ENCODE assay signal across 26 cellular contexts in the genomic region with DNA sequence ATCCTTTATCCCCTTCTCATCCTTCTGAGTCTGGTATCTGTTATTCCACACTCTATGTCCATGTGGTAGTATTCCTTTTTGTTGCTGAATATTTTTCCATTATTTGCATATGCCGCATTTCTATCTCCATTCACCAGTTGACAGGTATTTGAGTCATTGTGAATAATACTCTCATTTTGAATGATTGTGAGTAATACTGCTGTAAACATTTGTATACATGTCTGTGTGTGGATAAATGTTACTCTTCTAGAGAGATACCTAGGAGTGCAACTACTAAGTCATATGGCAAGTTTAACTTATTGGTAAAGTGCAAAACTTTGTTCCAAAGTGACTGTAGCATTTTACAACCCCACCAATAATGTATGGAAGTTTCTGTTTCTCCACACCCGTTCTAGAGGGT. TPM values are rescaled to one million over a fixed set of nuclear protein-coding genes. Genes with fewer than 3 reads are reported as not detected.
DNase-seq lines count a peak whose midpoint lies in the region; FAIRE-seq and TF ChIP-seq lines count a peak whose summit lies in the region.
"Had no signal": no experiment of that assay in that cellular context is flagged by ENCODE, and none has a peak within 500 bp of the region (broad histone marks: within the 10 kb centered on the region; RNA-seq: fewer than 3 reads in every experiment).

No MANE protein-coding gene starts in this region.

- H3K4me3 ChIP-seq in mammary epithelial cell (replicated peaks in 1 of 3; ENCODE audit: insufficient read depth in 1 of 3, low read depth in 2 of 3, low read length in 3 of 3) (no peak overlapping the region), uterus (no peak overlapping the region)

- BruUV-seq in mammary epithelial cell (replicated peaks; lab: Mats Ljungman, UMichigan), result no TSS peak

- H2AFZ ChIP-seq in mammary epithelial cell (ENCODE audit: low read depth, low read length), result no peak overlapping the region

- in situ Hi-C loops in mammary epithelial cell (cut with MboI; ENCODE audit: low sequenced_read_pairs in 2 of 2), result no loop called here

- H3K36me3 ChIP-seq in mammary epithelial cell (ENCODE audit: insufficient read depth, low read length) (no peaks in the 10 kb centered on the region), uterus (no peaks in the 10 kb centered on the region)
- H3K36me3 ChIP-seq: upper lobe of left lung had no signal

- no peak for FAIRE-seq in urothelium cell line (lab: Jason Lieb, UNC)
- FAIRE-seq: H1 had no signal

- no peaks in the 10 kb centered on the region for H3K9me3 ChIP-seq in mammary epithelial cell (replicated peaks; ENCODE audit: insufficient read depth, low read length)
- peaks cover 0 to 8% of the 10 kb centered on the region in 2 donors for H3K9me3 ChIP-seq in uterus

- H3K9ac ChIP-seq in mammary epithelial cell (ENCODE audit: insufficient read depth, low read length), result no peak overlapping the region

- peaks cover 98% of the 10 kb centered on the region for H3K79me2 ChIP-seq in mammary epithelial cell (ENCODE audit: insufficient read depth, low read length)

- CTCF ChIA-PET in mammary epithelial cell (lab: Charles Lee; ENCODE audit: low non-redundant PET), result no interaction called here

- DNase-seq in activated CD4-positive, alpha-beta T cell treated with anti-CD3 and anti-CD28 coated beads, Interleukin-2, amount 10 ng/mL, durations not matched to agents 24 days and 14 days, result no peak
- no peak for DNase-seq in activated CD4-positive, alpha-beta T cell treated with anti-CD3 and anti-CD28 coated beads for 1 hour
- DNase-seq in ELR (ENCODE audit: low read depth), result peak; percentile 77
- peak; percentile 48 for DNase-seq in M059J (ENCODE audit: low read depth)
- peak; percentile 54 for DNase-seq in mammary epithelial cell
- no peak for DNase-seq in NCI-H2196 (lab: John Stamatoyannopoulos, UW; ENCODE audit: unreplicated experiment)
- no peak for DNase-seq in uterus
- DNase-seq in urothelium cell line (ENCODE audit: low spot score), result no peak
- DNase-seq: activated CD4-positive, alpha-beta T cell treated with anti-CD3 and anti-CD28 coated beads, Interleukin-2, amount 50 U/mL, for 48 hours; AML-193; CD8-positive, alpha-beta T cell; foreskin fibroblast; GDM1; heart right ventricle; Karpas-422; left cardiac atrium; mesendoderm; NCI-H1092; NCI-H2029; NCI-H226; NCI-H748 treated with DMSO at 0.1 percent for 48 hours; occipital lobe; upper lobe of left lung had no signal

- WGBS in mammary epithelial cell (ENCODE audit: low coverage, missing lambda C conversion rate), result 71% methylated on average over 2 of the region's 2 CpGs

- no peak overlapping the region for H3K27ac ChIP-seq in mammary epithelial cell (ENCODE audit: insufficient read depth, low read depth, low read length)
- H3K27ac ChIP-seq in uterus, result no peak overlapping the region
- H3K27ac ChIP-seq: heart right ventricle, upper lobe of left lung, VCaP had no signal

- H3K36me3 Mint-ChIP-seq in activated CD4-positive, alpha-beta T cell treated with anti-CD3 and anti-CD28 coated beads, Interleukin-2, amount 10 ng/mL, durations not matched to agents 24 days and 14 days (ENCODE audit: low read depth), result peaks cover 43% of the 10 kb centered on the region

- TF ChIP-seq CTCF in mammary epithelial cell (conservative IDR thresholded peaks at IDR 0.05 in 1 of 2, IDR thresholded peaks at IDR 0.05 in 1 of 2; ENCODE audit: extremely low read depth in 1 of 2, insufficient read depth in 1 of 2, low read depth in 1 of 2, low read length in 2 of 2) (no peak), uterus (IDR thresholded peaks at IDR 0.05) (no peak)

- H3K27me3 ChIP-seq in mammary epithelial cell (ENCODE audit: insufficient read depth, low read length) (no peaks in the 10 kb centered on the region), uterus (no peaks in the 10 kb centered on the region)
- H3K27me3 ChIP-seq: heart right ventricle, upper lobe of left lung had no signal

- H3K4me2 ChIP-seq in mammary epithelial cell (ENCODE audit: insufficient read depth, low read depth, low read length), result peak overlapping the region; percentile 39

- TF ChIP-seq POLR2A in uterus (IDR thresholded peaks at IDR 0.05), result no peak

- intact Hi-C loops in activated CD4-positive, alpha-beta T cell treated with anti-CD3 and anti-CD28 coated beads, Interleukin-2, amount 10 ng/mL, durations not matched to agents 24 days and 14 days (cut with micrococcal nuclease), result loop anchor here (1.0 to 10.0 kb wide), 2 partner anchors 16 to 50 kb away; no protein-coding TSS in a partner anchor
- intact Hi-C loops in mammary epithelial cell (cut with micrococcal nuclease) (no loop called here), uterus (cut with DNase I; ENCODE audit: low total_unique reads) (no loop called here)

- peak overlapping the region; percentile 52 for H3K27ac Mint-ChIP-seq in activated CD4-positive, alpha-beta T cell treated with anti-CD3 and anti-CD28 coated beads, Interleukin-2, amount 10 ng/mL, durations not matched to agents 24 days and 14 days
- H3K27ac Mint-ChIP-seq: brain; CD8-positive, alpha-beta T cell had no signal

- dilution Hi-C loops in mammary epithelial cell (cut with HindIII; ENCODE audit: low sequenced_read_pairs), result no loop called here

- H3K4me3 Mint-ChIP-seq in activated CD4-positive, alpha-beta T cell treated with anti-CD3 and anti-CD28 coated beads, Interleukin-2, amount 10 ng/mL, durations not matched to agents 24 days and 14 days, result no peak overlapping the region
- H3K4me3 Mint-ChIP-seq: brain; CD8-positive, alpha-beta T cell had no signal

- peaks cover 29% of the 10 kb centered on the region for H3K9me3 Mint-ChIP-seq in activated CD4-positive, alpha-beta T cell treated with anti-CD3 and anti-CD28 coated beads, Interleukin-2, amount 10 ng/mL, durations not matched to agents 24 days and 14 days

- peaks cover 2% of the 10 kb centered on the region for H4K20me1 ChIP-seq in mammary epithelial cell (ENCODE audit: insufficient read depth, low read length)

- no peaks in the 10 kb centered on the region for H3K27me3 Mint-ChIP-seq in activated CD4-positive, alpha-beta T cell treated with anti-CD3 and anti-CD28 coated beads, Interleukin-2, amount 10 ng/mL, durations not matched to agents 24 days and 14 days
- H3K27me3 Mint-ChIP-seq: brain had no signal

- H3K4me1 ChIP-seq in mammary epithelial cell (ENCODE audit: insufficient read depth, low read length) (no peaks in the 10 kb centered on the region), uterus (no peaks in the 10 kb centered on the region)

- peaks cover 16% of the 10 kb centered on the region for H3K4me1 Mint-ChIP-seq in activated CD4-positive, alpha-beta T cell treated with anti-CD3 and anti-CD28 coated beads, Interleukin-2, amount 10 ng/mL, durations not matched to agents 24 days and 14 days
- H3K4me1 Mint-ChIP-seq: brain had no signal

RNA-seq across cellular contexts. Expression of gene RIC1, which starts 15.6 kb away (rescaled TPM):
- 20.2 and 20.4 TPM in 2 replicates for total RNA-seq in activated CD4-positive, alpha-beta T cell treated with anti-CD3 and anti-CD28 coated beads, Interleukin-2, amount 10 ng/mL, durations not matched to agents 24 days and 14 days
- total RNA-seq in M059J (2014; rRNA removed; shearing (Covaris generic)), result 27.0 and 33.4 TPM in 2 replicates
- total RNA-seq in mammary epithelial cell (10 to 100 TPM; 23.0 to 46.3 TPM), uterus (100 to 1,000 TPM in 1 of 4 donors, 10 to 100 TPM in 3; 24.1 to 106 (median 52.5) TPM)
- polyA plus RNA-seq in mammary epithelial cell, result 13.7 TPM
- 46.6 TPM for polyA minus RNA-seq in mammary epithelial cell

Comparison
In these comparisons a context has a peak if more than half of its experiments do, and no peak if none do; other contexts are left out.
1. DNase-seq: peak in ELR (single experiment), M059J (single experiment) and mammary epithelial cell (single experiment); none in activated CD4-positive, alpha-beta T cell treated with anti-CD3 and anti-CD28 coated beads, Interleukin-2, amount 10 ng/mL, durations not matched to agents 24 days and 14 days (single experiment), activated CD4-positive, alpha-beta T cell treated with anti-CD3 and anti-CD28 coated beads for 1 hour (single experiment), NCI-H2196 (single experiment), uterus (0 of 2) and urothelium cell line (single experiment).